ENCODE assay signal across 1 cellular context in the genomic region with DNA sequence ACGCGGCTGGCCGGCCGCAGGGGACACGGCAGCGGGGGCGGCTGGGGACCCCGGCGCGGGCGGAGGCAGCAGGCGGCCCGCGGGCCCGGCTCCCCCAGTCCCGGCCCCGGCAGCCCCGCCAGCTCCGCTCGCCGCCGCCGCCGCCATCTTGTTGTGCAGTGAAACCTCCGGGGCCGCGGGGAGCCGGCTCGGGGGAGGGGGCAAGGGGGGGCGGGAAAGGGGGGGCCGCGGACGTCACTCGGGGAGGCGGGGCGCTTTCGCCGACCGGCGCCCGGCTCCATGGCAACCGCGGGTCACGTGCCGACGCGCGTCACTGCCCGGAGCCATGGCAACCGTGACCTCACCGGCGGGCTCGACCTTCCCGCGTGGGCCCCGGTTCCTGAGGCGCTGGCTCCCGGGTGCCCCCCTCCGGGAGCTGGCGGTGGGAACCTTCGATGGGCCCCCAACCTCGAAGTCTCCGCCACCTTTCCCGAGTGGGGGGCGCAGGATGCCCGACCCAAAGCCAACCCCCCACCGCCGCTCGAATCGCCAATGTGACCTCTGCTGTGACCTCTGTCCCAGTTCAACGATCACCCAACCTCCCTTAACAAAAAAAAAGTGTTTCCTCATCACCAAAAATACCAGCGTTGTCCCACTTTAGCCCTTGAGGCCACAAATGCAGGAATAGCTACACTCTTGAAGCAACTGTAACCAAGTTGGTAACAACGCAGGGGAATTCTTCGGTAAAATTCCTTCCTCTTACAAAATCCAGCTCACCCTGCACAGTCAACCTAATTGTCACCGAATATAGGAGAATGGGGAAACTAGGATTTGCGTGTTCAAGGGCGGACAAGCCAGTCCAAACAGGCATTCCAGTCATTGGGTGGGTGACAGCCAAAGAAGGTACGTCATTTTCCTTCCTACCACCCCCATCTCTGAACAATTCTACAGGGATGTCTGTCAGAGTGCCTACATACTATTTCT.
A peak's percentile ranks its signal among the peaks of the same experiment; 100 is the strongest.
TF ChIP-seq lines count a peak whose summit lies in the region.

A gene (minus strand): TSS at position 160 of the 963 bp plus-strand sequence. CDS start 13 bp downstream, at position 147.

TF ChIP-seq in IMR-90, 13 proteins besides CTCF, POLR2A, EP300 and RAD21 (continued from another document):
- TF ChIP-seq BHLHE40 (IDR thresholded peaks at IDR 0.05; ENCODE audit: low read depth, low read length): peak; percentile 95
- peak; percentile 87 for TF ChIP-seq MXI1 (IDR thresholded peaks at IDR 0.05; ENCODE audit: borderline replicate concordance, low read depth, low read length)
- peak; percentile 53; the same call in 1 of the 2 replicates for TF ChIP-seq RFX5 (IDR thresholded peaks at IDR 0.05; ENCODE audit: low read depth, low read length)
- TF ChIP-seq, protein P1, sequence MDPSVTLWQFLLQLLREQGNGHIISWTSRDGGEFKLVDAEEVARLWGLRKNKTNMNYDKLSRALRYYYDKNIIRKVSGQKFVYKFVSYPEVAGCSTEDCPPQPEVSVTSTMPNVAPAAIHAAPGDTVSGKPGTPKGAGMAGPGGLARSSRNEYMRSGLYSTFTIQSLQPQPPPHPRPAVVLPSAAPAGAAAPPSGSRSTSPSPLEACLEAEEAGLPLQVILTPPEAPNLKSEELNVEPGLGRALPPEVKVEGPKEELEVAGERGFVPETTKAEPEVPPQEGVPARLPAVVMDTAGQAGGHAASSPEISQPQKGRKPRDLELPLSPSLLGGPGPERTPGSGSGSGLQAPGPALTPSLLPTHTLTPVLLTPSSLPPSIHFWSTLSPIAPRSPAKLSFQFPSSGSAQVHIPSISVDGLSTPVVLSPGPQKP (IDR thresholded peaks at IDR 0.05; ENCODE audit: borderline replicate concordance, low read depth, low read length): no peak
- TF ChIP-seq RCOR1 (IDR thresholded peaks at IDR 0.05; ENCODE audit: insufficient replicate concordance, low read length): no peak
- TF ChIP-seq SMC3 (IDR thresholded peaks at IDR 0.05; ENCODE audit: low read depth, low read length): peak; percentile 82
- peak; percentile 94 for TF ChIP-seq MAZ (IDR thresholded peaks at IDR 0.05; ENCODE audit: borderline replicate concordance, low read depth, low read length)
